4 cellular contexts compared by ENCODE assay signal in genomic region chr1:108229969-108230368, GRCh38. TPM values are rescaled to one million over a fixed set of nuclear protein-coding genes. Genes with fewer than 3 reads are reported as not detected.
"Had no signal": no experiment of that assay in that cellular context is flagged by ENCODE, and none has a peak within 500 bp of the region (broad histone marks: within the 10 kb centered on the region; RNA-seq: fewer than 3 reads in every experiment).

No MANE protein-coding gene starts in this region.

RNA-seq across cellular contexts. Expression of gene NBPF4, which starts 13.9 kb away (rescaled TPM):
- total RNA-seq: LHCN-M2, M059J, MCF 10A, NCI-H460 had no signal
